ENCODE assay signal across 25 cellular contexts in genomic region chr5:135158982-135159381, GRCh38.
DNase-seq lines count a peak whose midpoint lies in the region; ATAC-seq, FAIRE-seq and TF ChIP-seq lines count a peak whose summit lies in the region.
"Had no signal": no experiment of that assay in that cellular context is flagged by ENCODE, and none has a peak within 500 bp of the region (broad histone marks: within the 10 kb centered on the region; RNA-seq: fewer than 3 reads in every experiment).

No MANE protein-coding gene starts in this region.

- BruUV-seq in HepG2 (replicated peaks; lab: Mats Ljungman, UMichigan) = no TSS peak

- no peak overlapping the region for H3K27ac Mint-ChIP-seq in endodermal cell
- no peak overlapping the region for H3K27ac Mint-ChIP-seq in type B pancreatic cell
- H3K27ac Mint-ChIP-seq in activated naive CD8-positive, alpha-beta T cell treated with anti-CD3 and anti-CD28 coated beads, Interleukin-2, amount 50 U/mL, for 24 hours = no peak overlapping the region
- H3K27ac Mint-ChIP-seq: B cell; CD4-positive, CD25-positive, alpha-beta regulatory T cell; CD8-positive, alpha-beta T cell; HFFc6 had no signal

- intact Hi-C loops in HepG2 (cut with micrococcal nuclease; ENCODE audit: unreplicated experiment) (no loop called here), right lobe of liver (cut with DNase I) (no loop called here)

- H3K9me3 Mint-ChIP-seq in endodermal cell (no peaks in the 10 kb centered on the region), type B pancreatic cell (peaks cover 18% of the 10 kb centered on the region)
- peaks cover 19% of the 10 kb centered on the region for H3K9me3 Mint-ChIP-seq in activated naive CD8-positive, alpha-beta T cell treated with anti-CD3 and anti-CD28 coated beads, Interleukin-2, amount 50 U/mL, for 24 hours

- CTCF ChIA-PET in HepG2 (lab: Yijun Ruan, JAX; ENCODE audit: low intra/inter-chr PET ratio, low total read pairs) = no interaction called here

- no peak overlapping the region for H3K4ac ChIP-seq in mesendoderm (ENCODE audit: low read depth, low read length)

- no peak for TF ChIP-seq RAD21 in HepG2 (CRISPR knock-in tag; IDR thresholded peaks at IDR 0.05)

- no peaks in the 10 kb centered on the region for H4K20me1 ChIP-seq in HepG2 (ENCODE audit: insufficient read depth, low read length)
- H4K20me1 ChIP-seq: BLaER1 had no signal

- H3K4me2 ChIP-seq in HepG2 (ENCODE audit: low read depth, low read length) (peak overlapping the region; percentile 18), mesendoderm (ENCODE audit: low read length) (no peak overlapping the region)
- H3K4me2 ChIP-seq: BLaER1 had no signal

- no peak overlapping the region for H4K8ac ChIP-seq in mesendoderm (ENCODE audit: low read depth, low read length)

- H3K36me3 Mint-ChIP-seq in endodermal cell (ENCODE audit: low read depth) = no peaks in the 10 kb centered on the region
- no peaks in the 10 kb centered on the region for H3K36me3 Mint-ChIP-seq in type B pancreatic cell
- no peaks in the 10 kb centered on the region for H3K36me3 Mint-ChIP-seq in activated naive CD8-positive, alpha-beta T cell treated with anti-CD3 and anti-CD28 coated beads, Interleukin-2, amount 50 U/mL, for 24 hours (ENCODE audit: low read depth)
- H3K36me3 Mint-ChIP-seq: CD4-positive, CD25-positive, alpha-beta regulatory T cell; CD8-positive, alpha-beta T cell had no signal

- peak in 1 of 2 experiments; percentile 55; a peak in 1 of 4 replicates for TF ChIP-seq EP300 in HepG2 (IDR thresholded peaks at IDR 0.05; ENCODE audit: low read depth in 2 of 2, low read length in 2 of 2)
- TF ChIP-seq EP300 in HepG2 (CRISPR knock-in tag; IDR thresholded peaks at IDR 0.05; ENCODE audit: borderline replicate concordance) = peak; percentile 36; the same call in 1 of the 2 replicates

- 9% methylated on average over 4 of the region's 4 CpGs for WGBS in HepG2 (ENCODE audit: low lambda C conversion rate)
- 47% methylated on average over 4 of the region's 4 CpGs for WGBS in right lobe of liver (ENCODE audit: insufficient coverage, low coverage, low lambda C conversion rate, missing lambda C conversion rate)
- 46 to 75% methylated on average over 2 to 4 of the region's 4 CpGs for WGBS in endodermal cell (ENCODE audit: insufficient coverage in 1 of 2, insufficient read length in 1 of 2), 2 experiments
- no CpG with 5 or more reads among the region's 4 CpGs for WGBS in mesendoderm (ENCODE audit: extremely low coverage, insufficient coverage, low lambda C conversion rate)

- H3K79me1 ChIP-seq in mesendoderm (ENCODE audit: low read length) = no peaks in the 10 kb centered on the region

- ATAC-seq in HepG2 (no peak), right lobe of liver (no peak), HG03196 (IDR thresholded peaks at IDR 0.05; ENCODE audit: unreplicated experiment) (no peak)
- ATAC-seq in activated naive CD8-positive, alpha-beta T cell treated with anti-CD3 and anti-CD28 coated beads, Interleukin-2, amount 50 U/mL, for 24 hours = no peak
- ATAC-seq: CD8-positive, alpha-beta T cell had no signal

- H3K36me3 ChIP-seq in HepG2 (replicated peaks in 1 of 2; ENCODE audit: control insufficient read depth in 1 of 2, insufficient read depth in 2 of 2, low read length in 2 of 2) = no peaks in the 10 kb centered on the region
- H3K36me3 ChIP-seq in right lobe of liver = no peaks in the 10 kb centered on the region
- H3K36me3 ChIP-seq in endodermal cell (ENCODE audit: control insufficient read depth, insufficient read depth, low read length) = no peaks in the 10 kb centered on the region
- H3K36me3 ChIP-seq in mesendoderm (ENCODE audit: control insufficient read depth, insufficient read depth, low read length) = no peaks in the 10 kb centered on the region
- H3K36me3 ChIP-seq: BLaER1, HAP-1 had no signal

- TF ChIP-seq POLR2A in HepG2 (IDR thresholded peaks at IDR 0.05; ENCODE audit: insufficient read depth in 1 of 2, low read depth in 2 of 2, low read length in 2 of 2) (no peak), right lobe of liver (IDR thresholded peaks at IDR 0.05) (no peak)

- no peak overlapping the region for H2AFZ ChIP-seq in HepG2 (ENCODE audit: low read length)

- no peak overlapping the region for H2BK15ac ChIP-seq in mesendoderm (replicated peaks; ENCODE audit: low read depth)

- H2BK120ac ChIP-seq in mesendoderm (ENCODE audit: low read depth, low read length) = no peak overlapping the region

- no peak for TF ChIP-seq CTCF in HepG2 (CRISPR knock-in tag; IDR thresholded peaks at IDR 0.05)
- TF ChIP-seq CTCF in right lobe of liver (IDR thresholded peaks at IDR 0.05) = no peak
- no peak for TF ChIP-seq CTCF in endodermal cell (conservative IDR thresholded peaks at IDR 0.05)
- no peak for TF ChIP-seq CTCF in type B pancreatic cell (conservative IDR thresholded peaks at IDR 0.05)

- no peak overlapping the region for H3K18ac ChIP-seq in mesendoderm (ENCODE audit: low read length)

- no peak overlapping the region for H2BK5ac ChIP-seq in mesendoderm (ENCODE audit: low read length)

- H3K79me2 ChIP-seq in HepG2 (ENCODE audit: insufficient read depth, low read length) = no peaks in the 10 kb centered on the region
- H3K79me2 ChIP-seq in mesendoderm (ENCODE audit: control insufficient read depth, insufficient read depth, low read length) = no peaks in the 10 kb centered on the region

- H3K56ac ChIP-seq in mesendoderm (ENCODE audit: low read length) = no peak overlapping the region

- no peak overlapping the region for H3K9ac ChIP-seq in HepG2 (ENCODE audit: insufficient read depth, low read depth, low read length)
- no peak overlapping the region for H3K9ac ChIP-seq in endodermal cell (ENCODE audit: extremely low read depth, low read length, poor library complexity, severe bottlenecking)
- no peak overlapping the region for H3K9ac ChIP-seq in mesendoderm (ENCODE audit: low read length)
- H3K9ac ChIP-seq: BLaER1 had no signal

- no peak overlapping the region for H3K23ac ChIP-seq in mesendoderm (ENCODE audit: low read length)

- H3K27me3 ChIP-seq in HepG2 (ENCODE audit: control insufficient read depth in 1 of 2, insufficient read depth in 2 of 2, low read length in 2 of 2) = no peaks in the 10 kb centered on the region
- no peaks in the 10 kb centered on the region for H3K27me3 ChIP-seq in right lobe of liver
- H3K27me3 ChIP-seq in endodermal cell (ENCODE audit: control insufficient read depth, insufficient read depth, low read length, poor library complexity, severe bottlenecking) = no peaks in the 10 kb centered on the region
- no peaks in the 10 kb centered on the region for H3K27me3 ChIP-seq in mesendoderm (ENCODE audit: insufficient read depth, low read length, poor library complexity)
- H3K27me3 ChIP-seq: BLaER1 had no signal

- FAIRE-seq in HepG2 (lab: Jason Lieb, UNC) (peak; percentile 62), GM19239 (lab: Jason Lieb, UNC) (no peak)
- FAIRE-seq: A204.1, D721Med, GM12891, GM18507, H54 had no signal

- POLR2A ChIA-PET in HepG2 (lab: Yijun Ruan, JAX) = no interaction called here

- H3K4me1 Mint-ChIP-seq in endodermal cell (peaks cover 30% of the 10 kb centered on the region), type B pancreatic cell (ENCODE audit: unreplicated experiment) (no peaks in the 10 kb centered on the region)
- no peaks in the 10 kb centered on the region for H3K4me1 Mint-ChIP-seq in activated naive CD8-positive, alpha-beta T cell treated with anti-CD3 and anti-CD28 coated beads, Interleukin-2, amount 50 U/mL, for 24 hours
- H3K4me1 Mint-ChIP-seq: B cell; CD4-positive, CD25-positive, alpha-beta regulatory T cell had no signal

- peaks cover 17% of the 10 kb centered on the region for H3K27me3 Mint-ChIP-seq in endodermal cell (ENCODE audit: insufficient read depth)
- H3K27me3 Mint-ChIP-seq in type B pancreatic cell = peaks cover 47% of the 10 kb centered on the region
- H3K27me3 Mint-ChIP-seq in activated naive CD8-positive, alpha-beta T cell treated with anti-CD3 and anti-CD28 coated beads, Interleukin-2, amount 50 U/mL, for 24 hours = peaks cover 7% of the 10 kb centered on the region

- in situ Hi-C loops in HepG2 (cut with HindIII; ENCODE audit: extremely low pct_ligation_motif_present, low pct_unique_long_range_greater_than_20kb) = no loop called here

- no peak overlapping the region for H2AK5ac ChIP-seq in mesendoderm (ENCODE audit: low read length)

- no peak overlapping the region for H3K4me3 Mint-ChIP-seq in endodermal cell
- H3K4me3 Mint-ChIP-seq in type B pancreatic cell = no peak overlapping the region
- no peak overlapping the region for H3K4me3 Mint-ChIP-seq in activated naive CD8-positive, alpha-beta T cell treated with anti-CD3 and anti-CD28 coated beads, Interleukin-2, amount 50 U/mL, for 24 hours
- H3K4me3 Mint-ChIP-seq: B cell; CD4-positive, CD25-positive, alpha-beta regulatory T cell; CD8-positive, alpha-beta T cell; HFFc6 had no signal

- no peak overlapping the region for H4K5ac ChIP-seq in mesendoderm (ENCODE audit: low read length)

- H3K9me3 ChIP-seq in HepG2 (ENCODE audit: low read length) (no peaks in the 10 kb centered on the region), right lobe of liver (peaks cover 0 to 5% (median 0%) of the 10 kb centered on the region in 4 donors), endodermal cell (ENCODE audit: control insufficient read depth, low read length) (no peaks in the 10 kb centered on the region)

- no peak overlapping the region for H3K4me3 ChIP-seq in HepG2 (replicated peaks in 1 of 3; ENCODE audit: insufficient read depth in 1 of 3, low read depth in 2 of 3, low read length in 3 of 3)
- H3K4me3 ChIP-seq in right lobe of liver = no peak overlapping the region
- peak overlapping the region; percentile 62 for H3K4me3 ChIP-seq in endodermal cell (ENCODE audit: low read length)
- H3K4me3 ChIP-seq in mesendoderm (ENCODE audit: low read length) = no peak overlapping the region
- H3K4me3 ChIP-seq: BLaER1, HAP-1 had no signal

- DNase-seq in HepG2 (ENCODE audit: low spot score) (peak; percentile 72), right lobe of liver (no peak), endodermal cell (peak; percentile 69), mesendoderm (peak; percentile 92), type B pancreatic cell (ENCODE audit: extremely low spot score, unreplicated experiment) (peak; percentile 39), GM19239 (ENCODE audit: insufficient read length, low spot score) (no peak)
- no peak for DNase-seq in activated naive CD8-positive, alpha-beta T cell treated with anti-CD3 and anti-CD28 coated beads, Interleukin-2, amount 50 U/mL, for 24 hours
- DNase-seq: CD4-positive, CD25-positive, alpha-beta regulatory T cell; DMS 273 treated with DMSO at 0.1 percent for 48 hours; DMS79 treated with DMSO at 0.1 percent for 48 hours; GF-D8; GOT3; HFFc6 had no signal

- H3K4me1 ChIP-seq in HepG2 (ENCODE audit: insufficient read depth, low read length) (peaks cover 71% of the 10 kb centered on the region), right lobe of liver (no peaks in the 10 kb centered on the region), endodermal cell (ENCODE audit: control insufficient read depth, insufficient read depth, low read length) (peaks cover 9% of the 10 kb centered on the region), mesendoderm (ENCODE audit: control insufficient read depth, low read depth, low read length) (peaks cover 4% of the 10 kb centered on the region)
- H3K4me1 ChIP-seq: BLaER1, HAP-1 had no signal

- H3K27ac ChIP-seq in HepG2 (ENCODE audit: extremely low read length, insufficient read depth, low read length) = peak overlapping the region; percentile 50
- no peak overlapping the region for H3K27ac ChIP-seq in right lobe of liver
- no peak overlapping the region for H3K27ac ChIP-seq in endodermal cell (ENCODE audit: low read depth, low read length)
- H3K27ac ChIP-seq in mesendoderm (ENCODE audit: low read depth, low read length) = no peak overlapping the region
- H3K27ac ChIP-seq: 22Rv1, BLaER1, C4-2B had no signal

Comparison
In these comparisons a context has a peak if more than half of its experiments do, and no peak if none do; other contexts are left out.
1. DNase-seq: peak in HepG2 (single experiment), endodermal cell (single experiment), mesendoderm (single experiment) and type B pancreatic cell (single experiment); none in right lobe of liver (0 of 3), activated naive CD8-positive, alpha-beta T cell treated with anti-CD3 and anti-CD28 coated beads, Interleukin-2, amount 50 U/mL, for 24 hours (single experiment) and GM19239 (single experiment).